In the genomic region with DNA sequence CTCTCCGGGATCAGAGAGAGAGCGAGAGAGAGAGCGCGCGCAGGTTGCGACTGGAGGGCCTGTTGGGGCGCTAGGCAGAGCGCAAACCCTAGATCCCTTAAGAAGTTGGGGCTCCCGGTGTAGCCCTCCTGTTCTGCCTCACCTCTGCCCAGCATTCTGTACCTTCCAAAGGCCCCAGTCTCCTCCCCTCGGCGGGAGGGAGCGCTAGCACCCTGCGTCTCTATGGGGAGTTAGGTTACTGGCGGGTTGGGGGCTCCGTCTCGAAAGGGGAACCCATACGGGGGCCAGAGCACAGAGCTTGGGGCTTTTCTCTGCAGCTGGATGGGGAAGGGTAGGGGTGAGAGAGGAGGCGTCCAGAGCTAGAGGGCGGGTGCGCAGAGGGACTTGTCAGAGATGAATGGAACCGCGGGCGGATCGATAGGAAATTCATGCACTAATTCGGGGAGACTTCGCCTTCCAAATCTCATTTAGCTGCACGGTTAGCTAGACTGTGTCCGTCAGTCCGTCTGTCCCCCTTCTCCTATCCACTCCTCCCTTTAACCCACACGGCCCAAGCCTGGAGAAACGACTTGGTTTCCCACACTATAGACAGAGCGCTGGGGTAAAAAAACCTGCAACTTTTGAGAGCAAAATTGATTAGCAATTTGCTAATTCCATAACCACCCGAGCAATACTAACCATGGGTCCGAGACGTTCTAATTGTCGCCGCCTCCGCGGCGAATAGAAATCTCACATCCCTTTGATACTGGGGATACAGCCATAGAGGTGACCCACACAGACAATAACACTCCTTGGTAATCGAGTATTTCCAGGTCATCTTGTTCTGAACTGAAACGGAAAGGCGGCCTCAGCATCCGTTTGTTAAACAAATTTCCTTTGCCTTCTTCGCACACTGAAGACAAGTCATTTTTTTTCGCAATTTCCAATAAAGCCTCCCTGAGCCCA, we compare ENCODE assay signal across 1 cellular context.
TF ChIP-seq lines count a peak whose summit lies in the region.

No MANE protein-coding gene starts in this region.

TF ChIP-seq in endothelial cell of umbilical vein, 7 proteins besides CTCF, POLR2A, EP300 and RAD21:
- TF ChIP-seq JUN (IDR thresholded peaks at IDR 0.05; ENCODE audit: borderline replicate concordance, insufficient read depth, insufficient read length, low read depth) (no peak), MYC (IDR thresholded peaks at IDR 0.05; ENCODE audit: low read depth, low read length) (no peak), GATA2 (IDR thresholded peaks at IDR 0.05; ENCODE audit: insufficient read depth, insufficient read length, low read depth, low read length) (no peak)
- TF ChIP-seq, protein P1, sequence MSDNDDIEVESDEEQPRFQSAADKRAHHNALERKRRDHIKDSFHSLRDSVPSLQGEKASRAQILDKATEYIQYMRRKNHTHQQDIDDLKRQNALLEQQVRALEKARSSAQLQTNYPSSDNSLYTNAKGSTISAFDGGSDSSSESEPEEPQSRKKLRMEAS (IDR thresholded peaks at IDR 0.05; ENCODE audit: insufficient read depth, insufficient read length), result no peak
TF ChIP-seq in endothelial cell of umbilical vein: peak in this region for 0.
